Comparison of ENCODE assay signal across 7 cellular contexts in the genomic region with DNA sequence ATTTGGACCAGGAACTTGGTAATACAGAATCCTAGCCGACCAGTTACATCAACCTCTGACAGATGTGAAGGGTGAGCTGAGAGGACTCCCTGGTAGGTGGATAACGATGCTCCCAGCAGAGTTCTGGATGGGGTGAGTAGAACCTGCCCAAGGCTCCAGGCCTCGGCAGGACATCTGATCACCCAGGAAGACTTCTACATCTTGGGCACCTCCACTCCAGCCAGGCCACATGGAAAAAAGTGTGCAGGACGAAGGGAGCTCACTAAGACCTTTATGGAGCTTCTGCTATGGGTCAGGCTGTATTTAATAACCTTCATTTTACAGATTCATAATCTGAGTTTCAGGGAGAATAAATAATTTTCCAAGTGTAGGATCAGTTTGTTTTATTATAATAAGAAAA.
"Had no signal": no experiment of that assay in that cellular context is flagged by ENCODE, and none has a peak within 500 bp of the region (broad histone marks: within the 10 kb centered on the region; RNA-seq: fewer than 3 reads in every experiment).

No MANE protein-coding gene starts in this region.

- ATAC-seq: HepG2, K562 had no signal

- H3K36me3 Mint-ChIP-seq: IgD-negative memory B cell had no signal

- H3K4me1 Mint-ChIP-seq: IgD-negative memory B cell had no signal

- H3K9ac ChIP-seq: KMS-11 had no signal

- H3K4me3 Mint-ChIP-seq: IgD-negative memory B cell had no signal

- H3K4me3 ChIP-seq: K562 had no signal

- DNase-seq: IMR-90, KBM-7, KG1 had no signal

- H3K4me2 ChIP-seq: KMS-11 had no signal

- H3K27me3 Mint-ChIP-seq: IgD-negative memory B cell had no signal
